Comparison of ENCODE assay signal across 8 cellular contexts in the genomic region with DNA sequence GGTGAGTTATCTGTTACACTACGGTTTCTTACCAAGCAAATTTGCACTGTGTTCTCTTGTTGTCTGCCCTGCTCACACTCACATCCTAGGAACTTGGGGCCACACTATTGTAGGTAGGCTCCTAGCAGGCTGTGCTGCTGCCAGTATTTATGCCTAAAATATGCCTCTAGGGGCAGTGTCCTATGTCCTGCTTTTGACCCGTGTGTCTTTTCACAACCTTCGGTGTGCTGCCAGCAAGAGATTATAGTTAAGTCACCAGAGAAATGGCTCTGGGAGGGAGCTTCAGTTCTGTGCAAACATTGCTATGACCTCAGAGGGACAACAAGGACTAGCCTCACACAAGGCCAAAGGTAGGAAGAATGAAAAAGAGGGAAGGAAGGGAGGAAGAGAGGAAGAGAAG.
DNase-seq lines count a peak whose midpoint lies in the region; ATAC-seq and TF ChIP-seq lines count a peak whose summit lies in the region.

No MANE protein-coding gene starts in this region.

- POLR2A ChIA-PET in HEK293 (lab: Yijun Ruan, JAX): no interaction called here

- CTCF ChIA-PET in HEK293 (lab: Yijun Ruan, JAX): interaction anchor here (0.6 to 2.1 kb wide), 9 partner anchors 8 to 319 kb away, joined by 3 to 10 read pairs (median 3); partner anchors contain the start of gene TAAR6

- no peaks in the 10 kb centered on the region for H3K27me3 ChIP-seq in OCI-LY1 (ENCODE audit: insufficient read depth, low read length)

- no peaks in the 10 kb centered on the region for H3K79me2 ChIP-seq in OCI-LY1 (ENCODE audit: insufficient read depth, low read length)

- H4K20me1 ChIP-seq in OCI-LY1 (ENCODE audit: insufficient read depth, low read length): no peaks in the 10 kb centered on the region

- H3K4me3 Mint-ChIP-seq in activated T-cell treated with anti-CD3 and anti-CD28 coated beads, Interleukin-2, amount 50 U/mL, for 24 hours: no peak overlapping the region

- H3K36me3 ChIP-seq in HEK293 (ENCODE audit: control insufficient read depth in 2 of 2, insufficient read depth in 1 of 2, low read length in 2 of 2) (no peaks in the 10 kb centered on the region), OCI-LY1 (ENCODE audit: insufficient read depth, low read length) (no peaks in the 10 kb centered on the region)

- H3K27ac ChIP-seq in HEK293 (ENCODE audit: extremely low read depth, low read depth, low read length): no peak overlapping the region
- H3K27ac ChIP-seq in OCI-LY1 (ENCODE audit: low read depth, low read length, poor library complexity, severe bottlenecking): no peak overlapping the region

- no peak overlapping the region for H3K4me2 ChIP-seq in OCI-LY1 (ENCODE audit: low read length)

- no peak for ATAC-seq in GM19452 (IDR thresholded peaks at IDR 0.05; ENCODE audit: unreplicated experiment)

- H3K4me3 ChIP-seq in GM12875 (ENCODE audit: low read depth, low read length) (no peak overlapping the region), HEK293 (ENCODE audit: low read depth, low read length) (no peak overlapping the region), OCI-LY1 (ENCODE audit: low read depth, low read length, poor library complexity, severe bottlenecking) (no peak overlapping the region)

- DNase-seq in iPS-NIHi11 (ENCODE audit: low spot score) (peak; percentile 59), inferior parietal cortex (ENCODE audit: extremely low spot score) (no peak), GF-D8 (lab: John Stamatoyannopoulos, UW) (no peak)
- no peak for DNase-seq in activated T-cell treated with anti-CD3 and anti-CD28 coated beads, Interleukin-2, amount 50 U/mL, for 24 hours

- H3K9me2 ChIP-seq in OCI-LY1 (ENCODE audit: low read depth, low read length): no peaks in the 10 kb centered on the region

- no peak overlapping the region for H3K9ac ChIP-seq in OCI-LY1 (ENCODE audit: low read length)

- H3K9me3 ChIP-seq in HEK293 (ENCODE audit: control insufficient read depth, insufficient read depth, low read depth, low read length) (no peaks in the 10 kb centered on the region; the same call in 1 of the 2 replicates), OCI-LY1 (ENCODE audit: low read length) (no peaks in the 10 kb centered on the region)

- TF ChIP-seq CTCF in GM12875 (IDR thresholded peaks at IDR 0.05; ENCODE audit: borderline replicate concordance, insufficient read depth, low read depth, low read length): peak; percentile 46; the same call in 1 of the 2 replicates
- no peak for TF ChIP-seq CTCF in HEK293 (tag by site-specific recombination; IDR thresholded peaks at IDR 0.05)
- peak; percentile 45; the same call in 1 of the 2 replicates for TF ChIP-seq CTCF in OCI-LY1 (IDR thresholded peaks at IDR 0.05; ENCODE audit: low read length)

- no peaks in the 10 kb centered on the region for H3K9me3 Mint-ChIP-seq in activated T-cell treated with anti-CD3 and anti-CD28 coated beads, Interleukin-2, amount 50 U/mL, for 24 hours

- no peak overlapping the region for H2AFZ ChIP-seq in OCI-LY1 (ENCODE audit: low read length)

- no peak overlapping the region for H3K27ac Mint-ChIP-seq in activated T-cell treated with anti-CD3 and anti-CD28 coated beads, Interleukin-2, amount 50 U/mL, for 24 hours

- H3K4me1 Mint-ChIP-seq in activated T-cell treated with anti-CD3 and anti-CD28 coated beads, Interleukin-2, amount 50 U/mL, for 24 hours (ENCODE audit: low read depth): no peaks in the 10 kb centered on the region

- peaks cover 7% of the 10 kb centered on the region; the same call in 1 of the 2 replicates for H3K4me1 ChIP-seq in HEK293 (ENCODE audit: control insufficient read depth, insufficient read depth, low read length)
- no peaks in the 10 kb centered on the region for H3K4me1 ChIP-seq in OCI-LY1 (ENCODE audit: insufficient read depth, low read length, severe bottlenecking)

- H3K27me3 Mint-ChIP-seq in activated T-cell treated with anti-CD3 and anti-CD28 coated beads, Interleukin-2, amount 50 U/mL, for 24 hours: peaks cover 23% of the 10 kb centered on the region

- H3F3A ChIP-seq in OCI-LY1 (ENCODE audit: insufficient read depth, low read length): no peaks in the 10 kb centered on the region

- no peaks in the 10 kb centered on the region for H3K36me3 Mint-ChIP-seq in activated T-cell treated with anti-CD3 and anti-CD28 coated beads, Interleukin-2, amount 50 U/mL, for 24 hours (ENCODE audit: low read depth)

TF ChIP-seq in HEK293, 187 proteins besides CTCF, POLR2A, EP300 and RAD21:
- TF ChIP-seq ZBTB1 (tag by site-specific recombination; IDR thresholded peaks at IDR 0.05): no peak
- no peak for TF ChIP-seq OSR2 (tag by site-specific recombination; IDR thresholded peaks at IDR 0.05)
- TF ChIP-seq, protein P1, sequence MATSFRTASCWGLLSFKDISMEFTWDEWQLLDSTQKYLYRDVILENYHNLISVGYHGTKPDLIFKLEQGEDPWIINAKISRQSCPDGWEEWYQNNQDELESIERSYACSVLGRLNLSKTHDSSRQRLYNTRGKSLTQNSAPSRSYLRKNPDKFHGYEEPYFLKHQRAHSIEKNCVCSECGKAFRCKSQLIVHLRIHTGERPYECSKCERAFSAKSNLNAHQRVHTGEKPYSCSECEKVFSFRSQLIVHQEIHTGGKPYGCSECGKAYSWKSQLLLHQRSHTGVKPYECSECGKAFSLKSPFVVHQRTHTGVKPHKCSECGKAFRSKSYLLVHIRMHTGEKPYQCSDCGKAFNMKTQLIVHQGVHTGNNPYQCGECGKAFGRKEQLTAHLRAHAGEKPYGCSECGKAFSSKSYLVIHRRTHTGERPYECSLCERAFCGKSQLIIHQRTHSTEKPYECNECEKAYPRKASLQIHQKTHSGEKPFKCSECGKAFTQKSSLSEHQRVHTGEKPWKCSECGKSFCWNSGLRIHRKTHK (tag by site-specific recombination; IDR thresholded peaks at IDR 0.05): no peak
- no peak for TF ChIP-seq ZNF677 (tag by site-specific recombination; IDR thresholded peaks at IDR 0.05)
- TF ChIP-seq ZNF174 (tag by site-specific recombination; IDR thresholded peaks at IDR 0.05): no peak
- no peak for TF ChIP-seq ZNF629 (tag by site-specific recombination; IDR thresholded peaks at IDR 0.05)
- no peak for TF ChIP-seq ZNF768 (tag by site-specific recombination; IDR thresholded peaks at IDR 0.05)
- TF ChIP-seq ZNF112 (tag by site-specific recombination; IDR thresholded peaks at IDR 0.05): no peak
- peak; percentile 95 for TF ChIP-seq TRIM28 (IDR thresholded peaks at IDR 0.05; ENCODE audit: borderline replicate concordance, low read length)
- TF ChIP-seq ZNF558 (tag by site-specific recombination; IDR thresholded peaks at IDR 0.05): no peak
- TF ChIP-seq SETDB1 (IDR thresholded peaks at IDR 0.05; ENCODE audit: insufficient read length, low read length): no peak
- no peak for TF ChIP-seq ZNF596 (tag by site-specific recombination; IDR thresholded peaks at IDR 0.05)
- TF ChIP-seq ZNF398 (tag by site-specific recombination; IDR thresholded peaks at IDR 0.05): no peak
- TF ChIP-seq ZNF645 (tag by site-specific recombination; IDR thresholded peaks at IDR 0.05): no peak
- TF ChIP-seq, protein P2, sequence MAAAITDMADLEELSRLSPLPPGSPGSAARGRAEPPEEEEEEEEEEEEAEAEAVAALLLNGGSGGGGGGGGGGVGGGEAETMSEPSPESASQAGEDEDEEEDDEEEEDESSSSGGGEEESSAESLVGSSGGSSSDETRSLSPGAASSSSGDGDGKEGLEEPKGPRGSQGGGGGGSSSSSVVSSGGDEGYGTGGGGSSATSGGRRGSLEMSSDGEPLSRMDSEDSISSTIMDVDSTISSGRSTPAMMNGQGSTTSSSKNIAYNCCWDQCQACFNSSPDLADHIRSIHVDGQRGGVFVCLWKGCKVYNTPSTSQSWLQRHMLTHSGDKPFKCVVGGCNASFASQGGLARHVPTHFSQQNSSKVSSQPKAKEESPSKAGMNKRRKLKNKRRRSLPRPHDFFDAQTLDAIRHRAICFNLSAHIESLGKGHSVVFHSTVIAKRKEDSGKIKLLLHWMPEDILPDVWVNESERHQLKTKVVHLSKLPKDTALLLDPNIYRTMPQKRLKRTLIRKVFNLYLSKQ (tag by site-specific recombination; IDR thresholded peaks at IDR 0.05; ENCODE audit: borderline replicate concordance): no peak
- 0 out of 2 replicates have a peak, but pooled peaks have one; percentile 6 for TF ChIP-seq FEZF1 (tag by site-specific recombination; IDR thresholded peaks at IDR 0.05)
- TF ChIP-seq KLF10 (tag by site-specific recombination; IDR thresholded peaks at IDR 0.05): no peak
TF ChIP-seq in HEK293: peak in this region for 2.
